In the genomic region with DNA sequence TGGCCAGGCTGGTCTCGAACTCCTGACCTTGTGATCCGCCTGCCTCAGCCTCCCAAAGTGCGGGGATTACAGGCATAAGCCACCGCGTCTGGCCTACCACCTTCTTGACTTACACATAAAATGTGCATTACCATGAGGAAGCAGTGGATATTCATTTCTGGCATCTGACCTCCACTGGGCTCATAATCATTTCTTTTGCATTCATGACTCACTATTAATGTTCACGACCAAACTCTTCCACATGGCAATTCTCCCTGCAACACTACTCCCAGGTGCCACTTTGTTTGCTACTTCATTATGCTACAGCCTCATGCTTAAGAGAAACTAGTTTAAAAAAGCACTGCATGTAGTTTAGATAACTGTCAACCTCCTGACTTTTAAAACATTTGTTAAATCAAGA, we compare ENCODE assay signal across 20 cellular contexts. TPM values are rescaled to one million over a fixed set of nuclear protein-coding genes. Genes with fewer than 3 reads are reported as not detected.
"Had no signal": no experiment of that assay in that cellular context is flagged by ENCODE, and none has a peak within 500 bp of the region (broad histone marks: within the 10 kb centered on the region; RNA-seq: fewer than 3 reads in every experiment).

No MANE protein-coding gene starts in this region.

- H2AFZ ChIP-seq: PC-9 had no signal

- ATAC-seq: activated naive CD4-positive, alpha-beta T cell treated with anti-CD3 and anti-CD28 coated beads, Interleukin-2, amount 50 U/mL, for 72 hours; activated T-cell treated with anti-CD3 and anti-CD28 coated beads, Interleukin-2, amount 50 U/mL, for 4 hours had no signal

- H3K4me2 ChIP-seq: PC-9 had no signal

- H3K36me3 ChIP-seq: brain microvascular endothelial cell had no signal

- H3K27ac ChIP-seq: brain microvascular endothelial cell, PC-9, VCaP had no signal

- DNase-seq: activated CD4-positive, alpha-beta memory T cell treated with anti-CD3 and anti-CD28 coated beads for 36 hours; activated CD4-positive, alpha-beta T cell treated with anti-CD3 and anti-CD28 coated beads, Interleukin-2, amount 10 ng/mL, durations not matched to agents 7 days and 5 days; activated CD4-positive, CD25-positive, alpha-beta regulatory T cell; activated CD8-positive, alpha-beta memory T cell treated with anti-CD3 and anti-CD28 coated beads for 24 hours; activated effector memory CD4-positive, alpha-beta T cell treated with anti-CD3 and anti-CD28 coated beads, Interleukin-2, amount 50 U/mL, for 16 hours; activated naive CD4-positive, alpha-beta T cell treated with Interleukin-2 at 50 U/mL for 16 hours; activated T-cell treated with anti-CD3 and anti-CD28 coated beads, Interleukin-2, amount 50 U/mL, for 4 hours; brain microvascular endothelial cell; Karpas-422; NCI-H1105 treated with DMSO at 0.1 percent for 48 hours; NCI-H1436 treated with DMSO at 0.1 percent for 48 hours; NCI-H187; NCI-H2081; NCI-H510A treated with DMSO at 0.1 percent for 48 hours; PC-9; SIG-M5; T-helper 2 cell had no signal

- H3K27me3 ChIP-seq: brain microvascular endothelial cell had no signal

- H3K4me3 ChIP-seq: PC-9 had no signal

RNA-seq across cellular contexts. Expression of a gene that starts 22.7 kb away (rescaled TPM):
- total RNA-seq: RPMI7951 had no signal
